ENCODE assay signal across 13 cellular contexts in the genomic region with DNA sequence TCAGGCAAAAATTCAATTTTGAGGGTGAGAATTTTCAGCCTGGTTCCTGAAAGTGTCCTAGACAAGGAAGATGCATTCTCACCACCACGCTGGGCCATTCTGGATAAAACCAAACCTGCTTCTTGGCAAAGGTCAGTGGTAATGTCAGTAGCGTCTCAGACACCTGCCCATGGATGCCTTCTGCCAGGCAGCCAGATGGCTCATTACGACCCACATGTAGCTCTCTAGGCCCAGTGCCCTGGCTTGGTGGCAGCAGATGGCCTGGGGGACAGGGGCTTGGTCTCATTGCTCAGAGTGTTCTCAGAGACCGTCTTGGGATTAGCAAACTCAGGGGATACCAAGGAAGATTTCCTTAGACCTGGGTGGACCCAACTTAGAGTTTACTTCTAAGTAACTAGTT.
DNase-seq lines count a peak whose midpoint lies in the region; ATAC-seq and TF ChIP-seq lines count a peak whose summit lies in the region.
"Had no signal": no experiment of that assay in that cellular context is flagged by ENCODE, and none has a peak within 500 bp of the region (broad histone marks: within the 10 kb centered on the region; RNA-seq: fewer than 3 reads in every experiment).

No MANE protein-coding gene starts in this region.

- peaks cover 51% of the 10 kb centered on the region for H3K4me1 ChIP-seq in CD8-positive, alpha-beta memory T cell (ENCODE audit: insufficient read depth, low read length)
- H3K4me1 ChIP-seq in right atrium auricular region: peaks cover 0 to 43% of the 10 kb centered on the region in 2 donors

- H3K4me3 Mint-ChIP-seq in CD8-positive, alpha-beta memory T cell: peak overlapping the region in 1 of 7 donors; percentile 12
- no peak overlapping the region for H3K4me3 Mint-ChIP-seq in activated naive CD8-positive, alpha-beta T cell treated with anti-CD3 and anti-CD28 coated beads, Interleukin-2, amount 50 U/mL, for 24 hours

- no peaks in the 10 kb centered on the region for H3K9me3 Mint-ChIP-seq in CD8-positive, alpha-beta memory T cell
- no peaks in the 10 kb centered on the region for H3K9me3 Mint-ChIP-seq in activated naive CD8-positive, alpha-beta T cell treated with anti-CD3 and anti-CD28 coated beads, Interleukin-2, amount 50 U/mL, for 24 hours

- peak overlapping the region; percentile 24 to 100 (median 94) for H3K27ac Mint-ChIP-seq in CD8-positive, alpha-beta memory T cell
- peak overlapping the region; percentile 99 for H3K27ac Mint-ChIP-seq in activated naive CD8-positive, alpha-beta T cell treated with anti-CD3 and anti-CD28 coated beads, Interleukin-2, amount 50 U/mL, for 24 hours

- no peaks in the 10 kb centered on the region for H3K27me3 ChIP-seq in CD8-positive, alpha-beta memory T cell (ENCODE audit: insufficient read depth, low read length, poor library complexity, severe bottlenecking)
- H3K27me3 ChIP-seq in right atrium auricular region: no peaks in the 10 kb centered on the region
- peaks cover 5% of the 10 kb centered on the region for H3K27me3 ChIP-seq in H7 (ENCODE audit: control insufficient read depth, insufficient read depth, low read length)

- intact Hi-C loops in posterior vena cava (cut with DNase I): no loop called here

- no peaks in the 10 kb centered on the region for H3K9me3 ChIP-seq in CD8-positive, alpha-beta memory T cell (ENCODE audit: low read length)
- no peaks in the 10 kb centered on the region for H3K9me3 ChIP-seq in right atrium auricular region
- H3K9me3 ChIP-seq: mucosa of descending colon had no signal

- POLR2A ChIA-PET in CD8-positive, alpha-beta memory T cell (lab: Charles Lee): interaction anchor here (6.1 kb wide), 1 partner anchor 64 kb away, joined by 85 read pairs; no protein-coding TSS in a partner anchor

- H3K4me1 Mint-ChIP-seq in CD8-positive, alpha-beta memory T cell: peaks cover 52 to 73% (median 57%) of the 10 kb centered on the region in 3 donors
- peaks cover 78% of the 10 kb centered on the region for H3K4me1 Mint-ChIP-seq in activated naive CD8-positive, alpha-beta T cell treated with anti-CD3 and anti-CD28 coated beads, Interleukin-2, amount 50 U/mL, for 24 hours

- peaks cover 0 to 1% of the 10 kb centered on the region in 2 donors for H3K27me3 Mint-ChIP-seq in CD8-positive, alpha-beta memory T cell
- H3K27me3 Mint-ChIP-seq in activated naive CD8-positive, alpha-beta T cell treated with anti-CD3 and anti-CD28 coated beads, Interleukin-2, amount 50 U/mL, for 24 hours: peaks cover 2% of the 10 kb centered on the region

- DNase-seq in CD8-positive, alpha-beta memory T cell: no peak
- DNase-seq in NCI-H1694 (lab: John Stamatoyannopoulos, UW): peak; percentile 11
- no peak for DNase-seq in activated naive CD8-positive, alpha-beta T cell treated with anti-CD3 and anti-CD28 coated beads, Interleukin-2, amount 50 U/mL, for 24 hours
- DNase-seq in posterior vena cava (ENCODE audit: low spot score): peak; percentile 67
- DNase-seq in GF-D8 (lab: John Stamatoyannopoulos, UW): no peak
- DNase-seq in NCI-H345 treated with DMSO at 0.1 percent for 48 hours (lab: John Stamatoyannopoulos, UW; ENCODE audit: unreplicated experiment): no peak
- DNase-seq in right atrium auricular region (ENCODE audit: low spot score): no peak
- no peak for DNase-seq in H7
- DNase-seq: activated CD4-positive, alpha-beta T cell treated with anti-CD3 and anti-CD28 coated beads, Interleukin-2, amount 50 U/mL, for 48 hours; amniotic stem cell; mucosa of descending colon; NCI-H1930; right cardiac atrium had no signal

- CTCF ChIA-PET in CD8-positive, alpha-beta memory T cell (lab: Charles Lee): interaction anchor here (1.4 to 7.5 kb wide), 4 partner anchors 21 to 145 kb away, joined by 5 to 82 read pairs (median 19); a partner anchor contains a TSS

- H3K36me3 Mint-ChIP-seq in CD8-positive, alpha-beta memory T cell: no peaks in the 10 kb centered on the region
- H3K36me3 Mint-ChIP-seq in activated naive CD8-positive, alpha-beta T cell treated with anti-CD3 and anti-CD28 coated beads, Interleukin-2, amount 50 U/mL, for 24 hours (ENCODE audit: low read depth): peaks cover 5% of the 10 kb centered on the region

- no peak for TF ChIP-seq CTCF in right atrium auricular region (IDR thresholded peaks at IDR 0.05)

- no peak overlapping the region for H3K27ac ChIP-seq in CD8-positive, alpha-beta memory T cell (ENCODE audit: low read depth, low read length)
- peak overlapping the region in 1 of 2 donors; percentile 83 for H3K27ac ChIP-seq in right atrium auricular region

- H3K36me3 ChIP-seq in CD8-positive, alpha-beta memory T cell (ENCODE audit: insufficient read depth, low read length): no peaks in the 10 kb centered on the region
- H3K36me3 ChIP-seq in right atrium auricular region (no peaks in the 10 kb centered on the region), H7 (replicated peaks; ENCODE audit: control insufficient read depth, insufficient read depth, low read length) (no peaks in the 10 kb centered on the region)

- no peak overlapping the region for H3K4me3 ChIP-seq in CD8-positive, alpha-beta memory T cell (ENCODE audit: low read length)
- no peak overlapping the region for H3K4me3 ChIP-seq in right atrium auricular region
- H3K4me3 ChIP-seq in H7 (ENCODE audit: insufficient read depth, low read depth, low read length): no peak overlapping the region
- H3K4me3 ChIP-seq: mucosa of descending colon had no signal

- no peak for ATAC-seq in activated naive CD8-positive, alpha-beta T cell treated with anti-CD3 and anti-CD28 coated beads, Interleukin-2, amount 50 U/mL, for 24 hours
- ATAC-seq: mucosa of descending colon, right cardiac atrium had no signal

Comparison
In these comparisons a context has a peak if more than half of its experiments do, and no peak if none do; other contexts are left out.
1. DNase-seq: peak in NCI-H1694 (single experiment) and posterior vena cava (single experiment); none in CD8-positive, alpha-beta memory T cell (0 of 5), activated naive CD8-positive, alpha-beta T cell treated with anti-CD3 and anti-CD28 coated beads, Interleukin-2, amount 50 U/mL, for 24 hours (single experiment), GF-D8 (single experiment), NCI-H345 treated with DMSO at 0.1 percent for 48 hours (single experiment), right atrium auricular region (single experiment) and H7 (single experiment).